ENCODE assay signal across 1 cellular context in genomic region chr9:97528529-97529230, GRCh38.
TF ChIP-seq lines count a peak whose summit lies in the region.

No MANE protein-coding gene starts in this region.

TF ChIP-seq in K562, 482 proteins besides CTCF, POLR2A, EP300 and RAD21 (continued from another document):
- TF ChIP-seq, protein P1, sequence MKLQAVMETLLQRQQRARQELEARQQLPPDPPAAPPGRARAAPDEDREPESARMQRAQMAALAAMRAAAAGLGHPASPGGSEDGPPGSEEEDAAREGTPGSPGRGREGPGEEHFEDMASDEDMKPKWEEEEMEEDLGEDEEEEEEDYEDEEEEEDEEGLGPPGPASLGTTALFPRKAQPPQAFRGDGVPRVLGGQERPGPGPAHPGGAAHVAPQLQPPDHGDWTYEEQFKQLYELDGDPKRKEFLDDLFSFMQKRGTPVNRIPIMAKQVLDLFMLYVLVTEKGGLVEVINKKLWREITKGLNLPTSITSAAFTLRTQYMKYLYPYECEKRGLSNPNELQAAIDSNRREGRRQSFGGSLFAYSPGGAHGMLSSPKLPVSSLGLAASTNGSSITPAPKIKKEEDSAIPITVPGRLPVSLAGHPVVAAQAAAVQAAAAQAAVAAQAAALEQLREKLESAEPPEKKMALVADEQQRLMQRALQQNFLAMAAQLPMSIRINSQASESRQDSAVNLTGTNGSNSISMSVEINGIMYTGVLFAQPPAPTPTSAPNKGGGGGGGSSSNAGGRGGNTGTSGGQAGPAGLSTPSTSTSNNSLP (IDR thresholded peaks at IDR 0.05; ENCODE audit: borderline replicate concordance, low read depth, low read length): no peak
- peak; percentile 60; the same call in 1 of the 2 replicates for TF ChIP-seq BCOR (IDR thresholded peaks at IDR 0.05)
- no peak for TF ChIP-seq KDM2B (CRISPR knock-in tag; IDR thresholded peaks at IDR 0.05)
- peak; percentile 30 to 63; a peak in 2 of 4 replicates for TF ChIP-seq KDM1A (IDR thresholded peaks at IDR 0.05)
- TF ChIP-seq HDAC2 (IDR thresholded peaks at IDR 0.05): 0 out of 2 replicates have a peak, but pooled peaks have one; percentile 27
- no peak for TF ChIP-seq ZNF12 (CRISPR knock-in tag; IDR thresholded peaks at IDR 0.05)
- TF ChIP-seq RBM25 (IDR thresholded peaks at IDR 0.05; ENCODE audit: low read depth, low read length, severe bottlenecking): peak; percentile 81
- TF ChIP-seq, protein P2, sequence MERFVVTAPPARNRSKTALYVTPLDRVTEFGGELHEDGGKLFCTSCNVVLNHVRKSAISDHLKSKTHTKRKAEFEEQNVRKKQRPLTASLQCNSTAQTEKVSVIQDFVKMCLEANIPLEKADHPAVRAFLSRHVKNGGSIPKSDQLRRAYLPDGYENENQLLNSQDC (CRISPR knock-in tag; IDR thresholded peaks at IDR 0.05): no peak
- TF ChIP-seq ZC3H4 (CRISPR knock-in tag; IDR thresholded peaks at IDR 0.05; ENCODE audit: borderline replicate concordance): no peak
- no peak for TF ChIP-seq ZNF449 (CRISPR knock-in tag; IDR thresholded peaks at IDR 0.05)
